In the genomic region with DNA sequence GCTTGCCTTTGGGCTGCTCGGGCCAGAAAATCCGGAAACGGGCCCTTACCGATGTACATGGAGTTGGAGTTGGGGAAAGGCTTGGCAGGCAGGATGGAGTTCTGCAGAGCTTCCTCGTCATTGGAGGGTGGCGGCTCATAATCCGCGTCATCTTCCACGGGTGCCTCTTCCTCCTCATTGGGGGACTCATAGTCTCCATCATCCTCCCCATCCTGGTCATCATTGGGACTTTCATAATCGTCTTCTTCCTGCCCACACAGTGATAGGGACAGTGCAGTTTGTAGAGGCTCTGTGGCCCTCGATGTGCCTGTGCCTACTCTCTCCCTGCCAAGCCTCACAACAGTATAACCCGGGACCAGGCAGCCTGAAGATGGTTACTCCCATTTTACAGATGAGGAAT, we compare ENCODE assay signal across 23 cellular contexts. TPM values are rescaled to one million over a fixed set of nuclear protein-coding genes. Genes with fewer than 3 reads are reported as not detected.
DNase-seq lines count a peak whose midpoint lies in the region; ATAC-seq lines count a peak whose summit lies in the region.
"Had no signal": no experiment of that assay in that cellular context is flagged by ENCODE, and none has a peak within 500 bp of the region (broad histone marks: within the 10 kb centered on the region; RNA-seq: fewer than 3 reads in every experiment).

No MANE protein-coding gene starts in this region.

- CTCF ChIA-PET in activated naive CD4-positive, alpha-beta T cell treated with anti-CD3 and anti-CD28 coated beads, Interleukin-2, amount 10 ng/mL, durations not matched to agents 7 days and 5 days (lab: Charles Lee) = interaction anchor here (1.2 to 16.1 kb wide), 3 partner anchors 27 to 68 kb away, joined by 5 to 465 read pairs (median 7); a partner anchor contains a TSS
- CTCF ChIA-PET in activated CD8-positive, alpha-beta T cell treated with anti-CD3 and anti-CD28 coated beads, Interleukin-2, amount 10 ng/mL, durations not matched to agents 7 days and 5 days (lab: Charles Lee) = interaction anchor here (0.8 to 12.7 kb wide), 4 partner anchors 22 to 68 kb away, joined by 4 to 208 read pairs (median 104); a partner anchor contains a TSS

- H3K36me3 Mint-ChIP-seq in activated naive CD4-positive, alpha-beta T cell treated with anti-CD3 and anti-CD28 coated beads, Interleukin-2, amount 10 ng/mL, durations not matched to agents 7 days and 5 days = peaks cover 91% of the 10 kb centered on the region
- peaks cover 96% of the 10 kb centered on the region for H3K36me3 Mint-ChIP-seq in activated CD8-positive, alpha-beta T cell treated with anti-CD3 and anti-CD28 coated beads, Interleukin-2, amount 10 ng/mL, durations not matched to agents 7 days and 5 days (ENCODE audit: low read depth)

- no peaks in the 10 kb centered on the region for H3K9me3 Mint-ChIP-seq in activated naive CD4-positive, alpha-beta T cell treated with anti-CD3 and anti-CD28 coated beads, Interleukin-2, amount 10 ng/mL, durations not matched to agents 7 days and 5 days
- no peaks in the 10 kb centered on the region for H3K9me3 Mint-ChIP-seq in activated CD8-positive, alpha-beta T cell treated with anti-CD3 and anti-CD28 coated beads, Interleukin-2, amount 10 ng/mL, durations not matched to agents 7 days and 5 days (ENCODE audit: insufficient read depth)
- H3K9me3 Mint-ChIP-seq: neural crest cell had no signal

- no peak for ATAC-seq in activated CD8-positive, alpha-beta T cell treated with anti-CD3 and anti-CD28 coated beads, Interleukin-2, amount 10 ng/mL, durations not matched to agents 7 days and 5 days
- ATAC-seq in HG03469 (IDR thresholded peaks at IDR 0.05; ENCODE audit: unreplicated experiment) (no peak), GM19455 (IDR thresholded peaks at IDR 0.05; ENCODE audit: unreplicated experiment) (no peak)

- no peaks in the 10 kb centered on the region for H3K27me3 Mint-ChIP-seq in activated naive CD4-positive, alpha-beta T cell treated with anti-CD3 and anti-CD28 coated beads, Interleukin-2, amount 10 ng/mL, durations not matched to agents 7 days and 5 days
- H3K27me3 Mint-ChIP-seq in activated CD8-positive, alpha-beta T cell treated with anti-CD3 and anti-CD28 coated beads, Interleukin-2, amount 10 ng/mL, durations not matched to agents 7 days and 5 days (ENCODE audit: low read depth) = no peaks in the 10 kb centered on the region

- H3K4me1 Mint-ChIP-seq in activated naive CD4-positive, alpha-beta T cell treated with anti-CD3 and anti-CD28 coated beads, Interleukin-2, amount 10 ng/mL, durations not matched to agents 7 days and 5 days = peaks cover 92% of the 10 kb centered on the region
- H3K4me1 Mint-ChIP-seq in activated CD8-positive, alpha-beta T cell treated with anti-CD3 and anti-CD28 coated beads, Interleukin-2, amount 10 ng/mL, durations not matched to agents 7 days and 5 days (ENCODE audit: low read depth) = peaks cover 98% of the 10 kb centered on the region

- DNase-seq in activated naive CD4-positive, alpha-beta T cell treated with anti-CD3 and anti-CD28 coated beads, Interleukin-2, amount 10 ng/mL, durations not matched to agents 7 days and 5 days = no peak
- DNase-seq in activated naive CD4-positive, alpha-beta T cell treated with anti-CD3 and anti-CD28 coated beads, Interleukin-2, amount 50 U/mL, for 16 hours = no peak
- peak; percentile 24 for DNase-seq in activated CD8-positive, alpha-beta T cell treated with anti-CD3 and anti-CD28 coated beads, Interleukin-2, amount 10 ng/mL, durations not matched to agents 7 days and 5 days
- peak; percentile 42 for DNase-seq in islet precursor cell
- no peak for DNase-seq in NCI-H1417 (lab: John Stamatoyannopoulos, UW)
- DNase-seq: activated CD4-positive, CD25-positive, alpha-beta regulatory T cell; activated T-cell treated with anti-CD3 and anti-CD28 coated beads for 4 hours; esophagus squamous epithelium; IMR-90; MM.1S; NCI-H1694; NCI-H2227 treated with DMSO at 0.1 percent for 48 hours; NCI-H82; OCI-M1; SIG-M5 had no signal

- H3K4me3 Mint-ChIP-seq in activated naive CD4-positive, alpha-beta T cell treated with anti-CD3 and anti-CD28 coated beads, Interleukin-2, amount 10 ng/mL, durations not matched to agents 7 days and 5 days = no peak overlapping the region
- peak overlapping the region; percentile 5 for H3K4me3 Mint-ChIP-seq in activated CD8-positive, alpha-beta T cell treated with anti-CD3 and anti-CD28 coated beads, Interleukin-2, amount 10 ng/mL, durations not matched to agents 7 days and 5 days
- H3K4me3 Mint-ChIP-seq: neural crest cell had no signal

- peak overlapping the region; percentile 74 for H3K27ac Mint-ChIP-seq in activated naive CD4-positive, alpha-beta T cell treated with anti-CD3 and anti-CD28 coated beads, Interleukin-2, amount 10 ng/mL, durations not matched to agents 7 days and 5 days
- H3K27ac Mint-ChIP-seq in activated CD8-positive, alpha-beta T cell treated with anti-CD3 and anti-CD28 coated beads, Interleukin-2, amount 10 ng/mL, durations not matched to agents 7 days and 5 days = peak overlapping the region; percentile 84

- POLR2A ChIA-PET in activated CD8-positive, alpha-beta T cell treated with anti-CD3 and anti-CD28 coated beads, Interleukin-2, amount 10 ng/mL, durations not matched to agents 7 days and 5 days (lab: Charles Lee) = interaction anchor here (1.0 to 21.2 kb wide), 5 partner anchors 9 to 68 kb away, joined by 3 to 898 read pairs (median 4); a partner anchor contains a TSS

RNA-seq across cellular contexts. Expression of a gene that starts 26.9 kb away (rescaled TPM):
- 100 to 1,000 TPM; 386 TPM for total RNA-seq in activated CD8-positive, alpha-beta T cell treated with anti-CD3 and anti-CD28 coated beads, Interleukin-2, amount 10 ng/mL, durations not matched to agents 7 days and 5 days
- total RNA-seq: Daoy, IMR-90, neural crest cell, pulmonary artery endothelial cell had no signal

RNA-seq across cellular contexts. Expression of a gene that starts 37.9 kb away (rescaled TPM):
- total RNA-seq in activated CD8-positive, alpha-beta T cell treated with anti-CD3 and anti-CD28 coated beads, Interleukin-2, amount 10 ng/mL, durations not matched to agents 7 days and 5 days = not detected
- total RNA-seq: cardiac septum; Daoy; esophagus squamous epithelium; IMR-90; neural crest cell; pulmonary artery endothelial cell; smooth muscle cell; T-helper 2 cell treated with Interferon-gamma antibody and Interleukin-4, amounts not matched to agents 100 ng/mL and 5 ng/mL, for 36 hours had no signal

Comparison
In these comparisons a context has a peak if more than half of its experiments do, and no peak if none do; other contexts are left out.
1. DNase-seq: peak in activated CD8-positive, alpha-beta T cell treated with anti-CD3 and anti-CD28 coated beads, Interleukin-2, amount 10 ng/mL, durations not matched to agents 7 days and 5 days (single experiment) and islet precursor cell (single experiment); none in activated naive CD4-positive, alpha-beta T cell treated with anti-CD3 and anti-CD28 coated beads, Interleukin-2, amount 10 ng/mL, durations not matched to agents 7 days and 5 days (single experiment), activated naive CD4-positive, alpha-beta T cell treated with anti-CD3 and anti-CD28 coated beads, Interleukin-2, amount 50 U/mL, for 16 hours (single experiment) and NCI-H1417 (0 of 3).